In the genomic region with DNA sequence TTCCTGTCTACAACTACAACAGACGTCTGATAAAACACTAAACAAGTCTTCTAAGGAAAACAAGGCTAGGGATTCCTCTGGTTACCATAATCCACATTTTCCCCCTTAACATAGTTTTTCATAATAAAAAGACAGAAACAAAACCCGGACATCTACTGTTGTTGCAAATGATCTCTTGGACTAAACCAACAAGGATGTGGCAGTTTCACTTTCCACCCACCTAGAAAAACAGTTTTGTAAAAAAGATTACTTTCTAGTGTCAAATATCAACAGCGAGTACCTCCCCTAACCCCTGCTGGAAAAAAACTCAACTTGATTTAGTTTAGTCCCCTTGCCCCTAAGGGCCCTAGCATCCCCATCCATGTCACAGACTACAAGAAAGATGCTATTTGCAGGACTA, we compare ENCODE assay signal across 1 cellular context.
TF ChIP-seq lines count a peak whose summit lies in the region.

No MANE protein-coding gene starts in this region.

TF ChIP-seq in liver, 16 proteins besides CTCF, POLR2A, EP300 and RAD21:
- TF ChIP-seq, protein P1, sequence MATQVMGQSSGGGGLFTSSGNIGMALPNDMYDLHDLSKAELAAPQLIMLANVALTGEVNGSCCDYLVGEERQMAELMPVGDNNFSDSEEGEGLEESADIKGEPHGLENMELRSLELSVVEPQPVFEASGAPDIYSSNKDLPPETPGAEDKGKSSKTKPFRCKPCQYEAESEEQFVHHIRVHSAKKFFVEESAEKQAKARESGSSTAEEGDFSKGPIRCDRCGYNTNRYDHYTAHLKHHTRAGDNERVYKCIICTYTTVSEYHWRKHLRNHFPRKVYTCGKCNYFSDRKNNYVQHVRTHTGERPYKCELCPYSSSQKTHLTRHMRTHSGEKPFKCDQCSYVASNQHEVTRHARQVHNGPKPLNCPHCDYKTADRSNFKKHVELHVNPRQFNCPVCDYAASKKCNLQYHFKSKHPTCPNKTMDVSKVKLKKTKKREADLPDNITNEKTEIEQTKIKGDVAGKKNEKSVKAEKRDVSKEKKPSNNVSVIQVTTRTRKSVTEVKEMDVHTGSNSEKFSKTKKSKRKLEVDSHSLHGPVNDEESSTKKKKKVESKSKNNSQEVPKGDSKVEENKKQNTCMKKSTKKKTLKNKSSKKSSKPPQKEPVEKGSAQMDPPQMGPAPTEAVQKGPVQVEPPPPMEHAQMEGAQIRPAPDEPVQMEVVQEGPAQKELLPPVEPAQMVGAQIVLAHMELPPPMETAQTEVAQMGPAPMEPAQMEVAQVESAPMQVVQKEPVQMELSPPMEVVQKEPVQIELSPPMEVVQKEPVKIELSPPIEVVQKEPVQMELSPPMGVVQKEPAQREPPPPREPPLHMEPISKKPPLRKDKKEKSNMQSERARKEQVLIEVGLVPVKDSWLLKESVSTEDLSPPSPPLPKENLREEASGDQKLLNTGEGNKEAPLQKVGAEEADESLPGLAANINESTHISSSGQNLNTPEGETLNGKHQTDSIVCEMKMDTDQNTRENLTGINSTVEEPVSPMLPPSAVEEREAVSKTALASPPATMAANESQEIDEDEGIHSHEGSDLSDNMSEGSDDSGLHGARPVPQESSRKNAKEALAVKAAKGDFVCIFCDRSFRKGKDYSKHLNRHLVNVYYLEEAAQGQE (IDR thresholded peaks at IDR 0.05), result no peak
